31 cellular contexts compared by ENCODE assay signal in the genomic region with DNA sequence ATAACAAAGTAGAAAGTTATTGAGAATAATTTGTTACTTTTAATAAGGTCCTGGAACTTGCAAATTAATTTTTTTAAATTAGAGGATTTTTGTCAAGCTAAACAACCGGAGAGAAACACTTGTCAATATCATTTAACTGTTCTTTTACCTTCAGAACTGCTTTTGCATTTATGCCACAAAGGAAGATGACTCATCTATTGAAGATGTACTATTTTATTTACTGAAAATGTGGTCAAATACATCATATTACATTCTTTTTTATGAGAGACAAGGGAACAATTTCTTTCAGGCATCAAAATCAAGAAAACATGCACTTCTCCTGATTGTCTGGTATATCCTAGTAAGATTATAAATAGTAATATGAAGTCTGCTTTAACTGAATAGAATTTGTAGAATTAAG.
"Had no signal": no experiment of that assay in that cellular context is flagged by ENCODE, and none has a peak within 500 bp of the region (broad histone marks: within the 10 kb centered on the region; RNA-seq: fewer than 3 reads in every experiment).

No MANE protein-coding gene starts in this region.

- H3K4me1 ChIP-seq: right lobe of liver, testis, uterus had no signal

- H3K4me3 Mint-ChIP-seq: activated CD4-positive, alpha-beta T cell treated with anti-CD3 and anti-CD28 coated beads for 36 hours; activated CD8-positive, alpha-beta memory T cell treated with anti-CD3 and anti-CD28 coated beads, Interleukin-2, amount 10 ng/mL, durations not matched to agents 7 days and 5 days; activated CD8-positive, alpha-beta T cell treated with anti-CD3 and anti-CD28 coated beads, Interleukin-2, amount 10 ng/mL, durations not matched to agents 7 days and 5 days; activated naive CD4-positive, alpha-beta T cell treated with anti-CD3 and anti-CD28 coated beads, Interleukin-2, amount 50 U/mL, for 24 hours; activated naive CD8-positive, alpha-beta T cell treated with anti-CD3 and anti-CD28 coated beads, Interleukin-2, amount 50 U/mL, for 24 hours; mesothelial cell of epicardium; naive B cell; nephron progenitor cell; T-helper 17 cell had no signal

- H3K36me3 ChIP-seq: cardiac muscle cell, neutrophil, right lobe of liver, uterus had no signal

- H3K9me3 ChIP-seq: neutrophil, right lobe of liver, testis, uterus had no signal

- H3K27ac ChIP-seq: cardiac muscle cell, coronary artery, dorsolateral prefrontal cortex, neutrophil, right lobe of liver, skin epidermis, testis, uterus had no signal

- H3K27me3 ChIP-seq: cardiac muscle cell, neutrophil, right lobe of liver, testis, uterus had no signal

- H3K9me3 Mint-ChIP-seq: activated naive CD4-positive, alpha-beta T cell treated with anti-CD3 and anti-CD28 coated beads, Interleukin-2, amount 50 U/mL, for 24 hours; mesothelial cell of epicardium; nephron progenitor cell had no signal

- DNase-seq: activated CD4-positive, alpha-beta T cell treated with anti-CD3 and anti-CD28 coated beads for 36 hours; activated CD4-positive, CD25-positive, alpha-beta regulatory T cell; activated CD8-positive, alpha-beta memory T cell treated with anti-CD3 and anti-CD28 coated beads, Interleukin-2, amount 10 ng/mL, durations not matched to agents 7 days and 5 days; activated CD8-positive, alpha-beta T cell treated with anti-CD3 and anti-CD28 coated beads, Interleukin-2, amount 10 ng/mL, durations not matched to agents 7 days and 5 days; activated naive CD8-positive, alpha-beta T cell treated with anti-CD3 and anti-CD28 coated beads, Interleukin-2, amount 50 U/mL, for 24 hours; activated T-cell treated with anti-CD3 and anti-CD28 coated beads, Interleukin-2, amount 50 U/mL, for 48 hours; cerebellar nuclear complex; dorsolateral prefrontal cortex; effector memory CD4-positive, alpha-beta T cell; head of caudate nucleus; hippocampal formation; kidney; left colon; naive B cell; nephron progenitor cell; right lobe of liver; stimulated activated CD4-positive, alpha-beta T cell treated with anti-CD3 and anti-CD28 coated beads, Interleukin-12 subunit alpha, Interleukin-12 subunit beta, amount 100 ng/mL, for 4 hours; stimulated activated CD4-positive, alpha-beta T cell treated with anti-CD3 and anti-CD28 coated beads, Interleukin-4, amount 100 ng/mL, for 1 hour; stimulated activated naive CD8-positive, alpha-beta T cell treated with anti-CD3 and anti-CD28 coated beads, Interleukin-15, Interleukin-2, amounts not matched to agents 100 U/mL and 50 U/mL, for 24 hours; T-helper 17 cell; testis; trophoblast cell; uterus had no signal

- H3K4me3 ChIP-seq: cardiac muscle cell, coronary artery, dorsolateral prefrontal cortex, right lobe of liver, skin epidermis, testis, uterus had no signal

- H3K27ac Mint-ChIP-seq: activated CD4-positive, alpha-beta T cell treated with anti-CD3 and anti-CD28 coated beads for 36 hours; activated CD8-positive, alpha-beta memory T cell treated with anti-CD3 and anti-CD28 coated beads, Interleukin-2, amount 10 ng/mL, durations not matched to agents 7 days and 5 days; activated CD8-positive, alpha-beta T cell treated with anti-CD3 and anti-CD28 coated beads, Interleukin-2, amount 10 ng/mL, durations not matched to agents 7 days and 5 days; activated naive CD4-positive, alpha-beta T cell treated with anti-CD3 and anti-CD28 coated beads, Interleukin-2, amount 50 U/mL, for 24 hours; activated naive CD8-positive, alpha-beta T cell treated with anti-CD3 and anti-CD28 coated beads, Interleukin-2, amount 50 U/mL, for 24 hours; activated T-helper 2 cell treated with anti-CD3 and anti-CD28 coated beads, Interferon-gamma antibody, Interleukin-2, Interleukin-4, amounts not matched to agents 10 μg/mL and 5 μg/mL and 100 μg/mL, durations not matched to agents 14 hours and 24 hours and 36 hours; mesothelial cell of epicardium; naive B cell; nephron progenitor cell; progenitor cell of endocrine pancreas; T-helper 17 cell had no signal

- ATAC-seq: activated CD4-positive, alpha-beta T cell treated with anti-CD3 and anti-CD28 coated beads for 36 hours; activated CD8-positive, alpha-beta memory T cell treated with anti-CD3 and anti-CD28 coated beads, Interleukin-2, amount 10 ng/mL, durations not matched to agents 7 days and 5 days; activated CD8-positive, alpha-beta T cell treated with anti-CD3 and anti-CD28 coated beads, Interleukin-2, amount 10 ng/mL, durations not matched to agents 7 days and 5 days; activated naive CD8-positive, alpha-beta T cell treated with anti-CD3 and anti-CD28 coated beads, Interleukin-2, amount 50 U/mL, for 24 hours; left colon; right lobe of liver; stimulated activated naive CD8-positive, alpha-beta T cell treated with anti-CD3 and anti-CD28 coated beads, Interleukin-15, Interleukin-2, amounts not matched to agents 100 U/mL and 50 U/mL, for 24 hours; T-helper 17 cell had no signal

- H3K4me1 Mint-ChIP-seq: activated CD4-positive, alpha-beta T cell treated with anti-CD3 and anti-CD28 coated beads for 36 hours; activated CD8-positive, alpha-beta memory T cell treated with anti-CD3 and anti-CD28 coated beads, Interleukin-2, amount 10 ng/mL, durations not matched to agents 7 days and 5 days; activated naive CD4-positive, alpha-beta T cell treated with anti-CD3 and anti-CD28 coated beads, Interleukin-2, amount 50 U/mL, for 24 hours; activated naive CD8-positive, alpha-beta T cell treated with anti-CD3 and anti-CD28 coated beads, Interleukin-2, amount 50 U/mL, for 24 hours; mesothelial cell of epicardium; naive B cell; nephron progenitor cell; T-helper 17 cell had no signal

- H3K36me3 Mint-ChIP-seq: activated CD8-positive, alpha-beta memory T cell treated with anti-CD3 and anti-CD28 coated beads, Interleukin-2, amount 10 ng/mL, durations not matched to agents 7 days and 5 days; activated naive CD4-positive, alpha-beta T cell treated with anti-CD3 and anti-CD28 coated beads, Interleukin-2, amount 50 U/mL, for 24 hours; mesothelial cell of epicardium; naive B cell had no signal

- H3K27me3 Mint-ChIP-seq: activated CD4-positive, alpha-beta T cell treated with anti-CD3 and anti-CD28 coated beads for 36 hours; activated CD8-positive, alpha-beta memory T cell treated with anti-CD3 and anti-CD28 coated beads, Interleukin-2, amount 10 ng/mL, durations not matched to agents 7 days and 5 days; activated naive CD4-positive, alpha-beta T cell treated with anti-CD3 and anti-CD28 coated beads, Interleukin-2, amount 50 U/mL, for 24 hours; activated naive CD8-positive, alpha-beta T cell treated with anti-CD3 and anti-CD28 coated beads, Interleukin-2, amount 50 U/mL, for 24 hours; naive B cell; progenitor cell of endocrine pancreas; T-helper 17 cell had no signal
